In the genomic region with DNA sequence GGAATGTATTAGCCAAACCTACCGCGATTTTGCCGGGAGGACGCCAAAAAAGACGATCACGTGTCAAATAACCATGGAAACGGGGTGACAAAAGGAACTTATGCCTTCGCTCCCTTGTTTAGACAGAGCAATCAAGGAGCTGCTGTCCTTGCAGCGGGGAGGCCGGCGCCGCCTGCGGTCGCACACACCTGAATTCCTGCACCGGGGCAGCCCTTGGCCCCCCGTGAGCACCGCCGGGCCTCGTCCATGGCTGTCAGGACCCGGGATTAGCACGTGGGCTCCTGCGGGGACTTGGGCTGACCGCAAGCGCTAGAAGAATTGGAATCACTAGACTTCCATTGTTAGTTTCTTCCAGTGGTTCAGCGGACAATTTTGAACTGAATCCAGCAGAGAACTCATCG, we compare ENCODE assay signal across 1 cellular context.
TF ChIP-seq lines count a peak whose summit lies in the region.

No MANE protein-coding gene starts in this region.

TF ChIP-seq in WTC11, 78 proteins besides CTCF, POLR2A, EP300 and RAD21 (continued from another document):
- TF ChIP-seq, protein P1, sequence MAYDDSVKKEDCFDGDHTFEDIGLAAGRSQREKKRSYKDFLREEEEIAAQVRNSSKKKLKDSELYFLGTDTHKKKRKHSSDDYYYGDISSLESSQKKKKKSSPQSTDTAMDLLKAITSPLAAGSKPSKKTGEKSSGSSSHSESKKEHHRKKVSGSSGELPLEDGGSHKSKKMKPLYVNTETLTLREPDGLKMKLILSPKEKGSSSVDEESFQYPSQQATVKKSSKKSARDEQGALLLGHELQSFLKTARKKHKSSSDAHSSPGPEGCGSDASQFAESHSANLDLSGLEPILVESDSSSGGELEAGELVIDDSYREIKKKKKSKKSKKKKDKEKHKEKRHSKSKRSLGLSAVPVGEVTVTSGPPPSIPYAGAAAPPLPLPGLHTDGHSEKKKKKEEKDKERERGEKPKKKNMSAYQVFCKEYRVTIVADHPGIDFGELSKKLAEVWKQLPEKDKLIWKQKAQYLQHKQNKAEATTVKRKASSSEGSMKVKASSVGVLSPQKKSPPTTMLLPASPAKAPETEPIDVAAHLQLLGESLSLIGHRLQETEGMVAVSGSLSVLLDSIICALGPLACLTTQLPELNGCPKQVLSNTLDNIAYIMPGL (CRISPR knock-in tag; IDR thresholded peaks at IDR 0.05), result 0 out of 2 replicates have a peak, but pooled peaks have one; percentile 61
- TF ChIP-seq, protein P2, sequence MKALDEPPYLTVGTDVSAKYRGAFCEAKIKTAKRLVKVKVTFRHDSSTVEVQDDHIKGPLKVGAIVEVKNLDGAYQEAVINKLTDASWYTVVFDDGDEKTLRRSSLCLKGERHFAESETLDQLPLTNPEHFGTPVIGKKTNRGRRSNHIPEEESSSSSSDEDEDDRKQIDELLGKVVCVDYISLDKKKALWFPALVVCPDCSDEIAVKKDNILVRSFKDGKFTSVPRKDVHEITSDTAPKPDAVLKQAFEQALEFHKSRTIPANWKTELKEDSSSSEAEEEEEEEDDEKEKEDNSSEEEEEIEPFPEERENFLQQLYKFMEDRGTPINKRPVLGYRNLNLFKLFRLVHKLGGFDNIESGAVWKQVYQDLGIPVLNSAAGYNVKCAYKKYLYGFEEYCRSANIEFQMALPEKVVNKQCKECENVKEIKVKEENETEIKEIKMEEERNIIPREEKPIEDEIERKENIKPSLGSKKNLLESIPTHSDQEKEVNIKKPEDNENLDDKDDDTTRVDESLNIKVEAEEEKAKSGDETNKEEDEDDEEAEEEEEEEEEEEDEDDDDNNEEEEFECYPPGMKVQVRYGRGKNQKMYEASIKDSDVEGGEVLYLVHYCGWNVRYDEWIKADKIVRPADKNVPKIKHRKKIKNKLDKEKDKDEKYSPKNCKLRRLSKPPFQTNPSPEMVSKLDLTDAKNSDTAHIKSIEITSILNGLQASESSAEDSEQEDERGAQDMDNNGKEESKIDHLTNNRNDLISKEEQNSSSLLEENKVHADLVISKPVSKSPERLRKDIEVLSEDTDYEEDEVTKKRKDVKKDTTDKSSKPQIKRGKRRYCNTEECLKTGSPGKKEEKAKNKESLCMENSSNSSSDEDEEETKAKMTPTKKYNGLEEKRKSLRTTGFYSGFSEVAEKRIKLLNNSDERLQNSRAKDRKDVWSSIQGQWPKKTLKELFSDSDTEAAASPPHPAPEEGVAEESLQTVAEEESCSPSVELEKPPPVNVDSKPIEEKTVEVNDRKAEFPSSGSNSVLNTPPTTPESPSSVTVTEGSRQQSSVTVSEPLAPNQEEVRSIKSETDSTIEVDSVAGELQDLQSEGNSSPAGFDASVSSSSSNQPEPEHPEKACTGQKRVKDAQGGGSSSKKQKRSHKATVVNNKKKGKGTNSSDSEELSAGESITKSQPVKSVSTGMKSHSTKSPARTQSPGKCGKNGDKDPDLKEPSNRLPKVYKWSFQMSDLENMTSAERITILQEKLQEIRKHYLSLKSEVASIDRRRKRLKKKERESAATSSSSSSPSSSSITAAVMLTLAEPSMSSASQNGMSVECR (CRISPR knock-in tag; IDR thresholded peaks at IDR 0.05; ENCODE audit: borderline replicate concordance), result peak; percentile 66; the same call in 1 of the 2 replicates
- TF ChIP-seq, protein P3, sequence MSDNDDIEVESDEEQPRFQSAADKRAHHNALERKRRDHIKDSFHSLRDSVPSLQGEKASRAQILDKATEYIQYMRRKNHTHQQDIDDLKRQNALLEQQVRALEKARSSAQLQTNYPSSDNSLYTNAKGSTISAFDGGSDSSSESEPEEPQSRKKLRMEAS (CRISPR knock-in tag; IDR thresholded peaks at IDR 0.05), result peak; percentile 94
- TF ChIP-seq ZNF423 (CRISPR knock-in tag; IDR thresholded peaks at IDR 0.05), result peak; percentile 65; the same call in 1 of the 2 replicates
- TF ChIP-seq MXD4 (CRISPR knock-in tag; IDR thresholded peaks at IDR 0.05; ENCODE audit: borderline replicate concordance), result no peak
- TF ChIP-seq CREM (CRISPR knock-in tag; IDR thresholded peaks at IDR 0.05), result peak; percentile 64
- TF ChIP-seq, protein P4, sequence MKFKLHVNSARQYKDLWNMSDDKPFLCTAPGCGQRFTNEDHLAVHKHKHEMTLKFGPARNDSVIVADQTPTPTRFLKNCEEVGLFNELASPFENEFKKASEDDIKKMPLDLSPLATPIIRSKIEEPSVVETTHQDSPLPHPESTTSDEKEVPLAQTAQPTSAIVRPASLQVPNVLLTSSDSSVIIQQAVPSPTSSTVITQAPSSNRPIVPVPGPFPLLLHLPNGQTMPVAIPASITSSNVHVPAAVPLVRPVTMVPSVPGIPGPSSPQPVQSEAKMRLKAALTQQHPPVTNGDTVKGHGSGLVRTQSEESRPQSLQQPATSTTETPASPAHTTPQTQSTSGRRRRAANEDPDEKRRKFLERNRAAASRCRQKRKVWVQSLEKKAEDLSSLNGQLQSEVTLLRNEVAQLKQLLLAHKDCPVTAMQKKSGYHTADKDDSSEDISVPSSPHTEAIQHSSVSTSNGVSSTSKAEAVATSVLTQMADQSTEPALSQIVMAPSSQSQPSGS (CRISPR knock-in tag; IDR thresholded peaks at IDR 0.05; ENCODE audit: borderline replicate concordance, low read depth), result no peak
TF ChIP-seq in WTC11: peak in this region for 14.
